ENCODE assay signal across 5 cellular contexts in the genomic region with DNA sequence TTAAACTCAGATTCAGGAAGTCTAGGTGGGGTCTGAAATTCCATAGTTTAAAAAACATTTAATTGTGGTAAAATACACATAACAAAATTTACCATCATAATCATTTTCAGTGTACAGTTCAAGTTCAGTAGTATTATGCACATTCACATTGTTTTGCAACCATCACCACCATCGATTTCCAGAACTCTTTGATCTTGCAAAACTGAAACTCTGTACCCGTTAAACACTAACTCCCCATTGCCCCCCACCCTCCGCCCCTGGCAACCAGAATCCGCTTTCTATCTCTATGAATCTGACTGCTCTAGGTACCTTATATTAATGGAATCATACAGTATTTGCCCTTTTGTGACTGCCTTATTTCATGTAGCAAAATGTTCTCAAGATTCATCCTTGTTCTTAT.
"Had no signal": no experiment of that assay in that cellular context is flagged by ENCODE, and none has a peak within 500 bp of the region (broad histone marks: within the 10 kb centered on the region; RNA-seq: fewer than 3 reads in every experiment).

No MANE protein-coding gene starts in this region.

- H3K27ac ChIP-seq: HL-60 had no signal

- H3K4me3 ChIP-seq: K562 had no signal

- FAIRE-seq: HTR-8/SVneo, K562 had no signal

- ATAC-seq: K562 had no signal

- DNase-seq: IMR-90, KBM-7 had no signal
